In genomic region chr18:35136248-35136647, GRCh38 we compare ENCODE assay signal across 1 cellular context.
TF ChIP-seq lines count a peak whose summit lies in the region.

No MANE protein-coding gene starts in this region.

TF ChIP-seq in K562, 482 proteins besides CTCF, POLR2A, EP300 and RAD21 (continued from another document and continues in another):
- no peak for TF ChIP-seq THRA (IDR thresholded peaks at IDR 0.05)
- no peak for TF ChIP-seq MXD1 (CRISPR knock-in tag; IDR thresholded peaks at IDR 0.05; ENCODE audit: borderline replicate concordance, poor library complexity, severe bottlenecking)
- TF ChIP-seq RHOXF2B (CRISPR knock-in tag; conservative IDR thresholded peaks at IDR 0.05): no peak
- no peak for TF ChIP-seq ZNF124 (CRISPR knock-in tag; IDR thresholded peaks at IDR 0.05)
- TF ChIP-seq NFRKB (IDR thresholded peaks at IDR 0.05; ENCODE audit: low read depth): no peak
- peak; percentile 86 for TF ChIP-seq NCOR1 (IDR thresholded peaks at IDR 0.05)
- TF ChIP-seq CREB3 (tag; conservative IDR thresholded peaks at IDR 0.05; ENCODE audit: low read depth): no peak
- no peak for TF ChIP-seq KLF1 (tag; IDR thresholded peaks at IDR 0.05)
- TF ChIP-seq TAF9B (IDR thresholded peaks at IDR 0.05; ENCODE audit: partially characterized antibody): no peak
- no peak for TF ChIP-seq OTX1 (CRISPR knock-in tag; IDR thresholded peaks at IDR 0.05)
- TF ChIP-seq HMGXB4 (CRISPR knock-in tag; IDR thresholded peaks at IDR 0.05): no peak
- TF ChIP-seq ZNF41 (CRISPR knock-in tag; conservative IDR thresholded peaks at IDR 0.05): no peak
- TF ChIP-seq CBX8 (IDR thresholded peaks at IDR 0.05; ENCODE audit: borderline replicate concordance, extremely low read depth, low read depth, low read length, poor library complexity, severe bottlenecking): no peak
- no peak for TF ChIP-seq ZNF3 (CRISPR knock-in tag; IDR thresholded peaks at IDR 0.05)
- TF ChIP-seq ZNF77 (CRISPR knock-in tag; IDR thresholded peaks at IDR 0.05): no peak
- no peak for TF ChIP-seq CBX2 (IDR thresholded peaks at IDR 0.05; ENCODE audit: insufficient read depth, low read length, poor library complexity, severe bottlenecking)
- no peak for TF ChIP-seq YY1 (IDR thresholded peaks at IDR 0.05; ENCODE audit: borderline replicate concordance in 1 of 3, control insufficient read depth in 1 of 3, extremely low read depth in 1 of 3, insufficient read depth in 3 of 3, insufficient read length in 1 of 3, insufficient replicate concordance in 2 of 3, low read depth in 1 of 3, low read length in 2 of 3)
- TF ChIP-seq ESRRB (CRISPR knock-in tag; IDR thresholded peaks at IDR 0.05; ENCODE audit: borderline replicate concordance): no peak
- TF ChIP-seq XRCC3 (IDR thresholded peaks at IDR 0.05): no peak
- TF ChIP-seq NBN (IDR thresholded peaks at IDR 0.05; ENCODE audit: low read depth): 0 out of 2 replicates have a peak, but pooled peaks have one; percentile 59
- no peak for TF ChIP-seq DNMT1 (IDR thresholded peaks at IDR 0.05)
- no peak for TF ChIP-seq MAFG (tag; conservative IDR thresholded peaks at IDR 0.05)
- TF ChIP-seq KLF6 (CRISPR knock-in tag; IDR thresholded peaks at IDR 0.05; ENCODE audit: borderline replicate concordance): no peak
- peak in 1 of 2 experiments; percentile 86; a peak in 2 of 4 replicates for TF ChIP-seq RCOR1 (IDR thresholded peaks at IDR 0.05; ENCODE audit: borderline replicate concordance in 1 of 2, low read depth in 2 of 2, low read length in 2 of 2)
- TF ChIP-seq KDM1A (IDR thresholded peaks at IDR 0.05): no peak; a peak in 1 of 4 replicates
- TF ChIP-seq ZNF778 (CRISPR knock-in tag; IDR thresholded peaks at IDR 0.05): no peak
- TF ChIP-seq PHF20 (IDR thresholded peaks at IDR 0.05; ENCODE audit: partially characterized antibody): no peak
- no peak for TF ChIP-seq CBX5 (IDR thresholded peaks at IDR 0.05; ENCODE audit: borderline replicate concordance, low read depth)
- TF ChIP-seq TFE3 (CRISPR knock-in tag; IDR thresholded peaks at IDR 0.05): no peak
- no peak for TF ChIP-seq BACH1 (tag; IDR thresholded peaks at IDR 0.05)
- no peak for TF ChIP-seq DIDO1 (tag; IDR thresholded peaks at IDR 0.05; ENCODE audit: low read depth)
- no peak for TF ChIP-seq BRF2 (IDR thresholded peaks at IDR 0.05; ENCODE audit: borderline replicate concordance, insufficient read depth, insufficient read length)
- no peak for TF ChIP-seq ZBED1 (IDR thresholded peaks at IDR 0.05)
- no peak for TF ChIP-seq IRF1 (CRISPR knock-in tag; IDR thresholded peaks at IDR 0.05; ENCODE audit: borderline replicate concordance)
- TF ChIP-seq PHB (CRISPR knock-in tag; IDR thresholded peaks at IDR 0.05): no peak
- no peak for TF ChIP-seq RBM15 (IDR thresholded peaks at IDR 0.05; ENCODE audit: insufficient read depth, low read length)
- TF ChIP-seq LCOR (CRISPR knock-in tag; IDR thresholded peaks at IDR 0.05): no peak
- TF ChIP-seq MNT (conservative IDR thresholded peaks at IDR 0.05): no peak
- TF ChIP-seq MECOM (CRISPR knock-in tag; IDR thresholded peaks at IDR 0.05): peak; percentile 79
- peak; percentile 18; the same call in 1 of the 2 replicates for TF ChIP-seq MYC (IDR thresholded peaks at IDR 0.05; ENCODE audit: low read depth, low read length)
- TF ChIP-seq MYC (CRISPR knock-in tag; IDR thresholded peaks at IDR 0.05; ENCODE audit: borderline replicate concordance, low read depth): no peak
- no peak for TF ChIP-seq ZBTB17 (CRISPR knock-in tag; IDR thresholded peaks at IDR 0.05)
- no peak for TF ChIP-seq VEZF1 (CRISPR knock-in tag; IDR thresholded peaks at IDR 0.05)
- no peak for TF ChIP-seq NELFE (IDR thresholded peaks at IDR 0.05; ENCODE audit: insufficient read depth, insufficient read length)
- TF ChIP-seq ZNF274 (IDR thresholded peaks at IDR 0.05; ENCODE audit: borderline replicate concordance, low read depth, low read length): no peak
- no peak for TF ChIP-seq STAG1 (CRISPR knock-in tag; IDR thresholded peaks at IDR 0.05; ENCODE audit: borderline replicate concordance)
- TF ChIP-seq ZNF408 (CRISPR knock-in tag; IDR thresholded peaks at IDR 0.05; ENCODE audit: low read depth): no peak
- no peak for TF ChIP-seq CEBPB (tag; IDR thresholded peaks at IDR 0.05)
- no peak for TF ChIP-seq SREBF1 (IDR thresholded peaks at IDR 0.05; ENCODE audit: borderline replicate concordance, low read depth, low read length)
- no peak for TF ChIP-seq ZNF57 (CRISPR knock-in tag; IDR thresholded peaks at IDR 0.05)
- TF ChIP-seq MTA2 (IDR thresholded peaks at IDR 0.05; ENCODE audit: low read depth): peak; percentile 84
- no peak for TF ChIP-seq PREB (CRISPR knock-in tag; IDR thresholded peaks at IDR 0.05)
- TF ChIP-seq PYGO2 (tag; IDR thresholded peaks at IDR 0.05): no peak
- no peak for TF ChIP-seq ZBTB1 (CRISPR knock-in tag; IDR thresholded peaks at IDR 0.05; ENCODE audit: borderline replicate concordance, low read depth)
- no peak for TF ChIP-seq MBD1 (CRISPR knock-in tag; IDR thresholded peaks at IDR 0.05)
- TF ChIP-seq HNRNPH1 (optimal IDR thresholded peaks at IDR 0.05; ENCODE audit: low read depth, low read length): no peak
